ENCODE assay signal across 16 cellular contexts in genomic region chr7:106773228-106773627, GRCh38.
A peak's percentile ranks its signal among the peaks of the same experiment; 100 is the strongest.
DNase-seq lines count a peak whose midpoint lies in the region; ATAC-seq and TF ChIP-seq lines count a peak whose summit lies in the region.
"Had no signal": no experiment of that assay in that cellular context is flagged by ENCODE, and none has a peak within 500 bp of the region (broad histone marks: within the 10 kb centered on the region; RNA-seq: fewer than 3 reads in every experiment).

No MANE protein-coding gene starts in this region.

- no peak for DNase-seq in activated T-cell treated with anti-CD3 and anti-CD28 coated beads, Interleukin-2, amount 50 U/mL, for 72 hours
- DNase-seq in activated T-cell treated with anti-CD3 and anti-CD28 coated beads, Interleukin-2, amount 50 U/mL, for 48 hours: no peak
- no peak for DNase-seq in activated T-helper 1 cell treated with anti-CD3 and anti-CD28 coated beads, Interleukin-12 subunit alpha, Interleukin-12 subunit beta, Interleukin-2, Interleukin-4 antibody, amounts not matched to agents 30 ng/mL and 10 ng/mL and 1 ng/mL, durations not matched to agents 14 hours and 24 hours and 36 hours (ENCODE audit: low spot score)
- peak; percentile 54 for DNase-seq in glomerular visceral epithelial cell (ENCODE audit: extremely low spot score)
- no peak for DNase-seq in left ventricle myocardium inferior
- no peak for DNase-seq in activated gamma-delta T cell (lab: John Stamatoyannopoulos, UW)
- DNase-seq: GF-D8; NCI-H1930; NCI-H526 treated with DMSO at 0.1 percent for 48 hours; OCI-M1; pancreas; SK-N-SH; stimulated activated naive CD4-positive, alpha-beta T cell treated with Interleukin-2 at 50 U/mL for 16 hours had no signal

- no peak for ATAC-seq in activated T-cell treated with anti-CD3 and anti-CD28 coated beads, Interleukin-2, amount 50 U/mL, for 72 hours (replicated peaks in 1 of 2)
- ATAC-seq in stimulated activated memory B cell treated with anti-CD40 and anti-IgM and Interleukin-4, amounts not matched to agents 10 μg/mL and 1 μg/mL and 100 μg/mL, for 72 hours: no peak
- no peak for ATAC-seq in HG03521 (IDR thresholded peaks at IDR 0.05; ENCODE audit: unreplicated experiment)
- ATAC-seq: pancreas had no signal

- no peaks in the 10 kb centered on the region for H3K36me3 ChIP-seq in left ventricle myocardium inferior
- H3K36me3 ChIP-seq: pancreas had no signal

- no peak for TF ChIP-seq CTCF in left ventricle myocardium inferior (IDR thresholded peaks at IDR 0.05; ENCODE audit: borderline replicate concordance)

- no peak overlapping the region for H3K27ac ChIP-seq in left ventricle myocardium inferior (replicated peaks)
- H3K27ac ChIP-seq: pancreas had no signal

- H3K27me3 Mint-ChIP-seq in activated T-cell treated with anti-CD3 and anti-CD28 coated beads, Interleukin-2, amount 50 U/mL, for 72 hours (ENCODE audit: low read depth): no peaks in the 10 kb centered on the region
- H3K27me3 Mint-ChIP-seq in activated T-helper 1 cell treated with anti-CD3 and anti-CD28 coated beads, Interleukin-12 subunit alpha, Interleukin-12 subunit beta, Interleukin-2, Interleukin-4 antibody, amounts not matched to agents 30 ng/mL and 10 ng/mL and 1 ng/mL, durations not matched to agents 14 hours and 24 hours and 36 hours (ENCODE audit: insufficient read depth): no peaks in the 10 kb centered on the region
- H3K27me3 Mint-ChIP-seq in stimulated activated memory B cell treated with anti-CD40 and anti-IgM and Interleukin-4, amounts not matched to agents 10 μg/mL and 1 μg/mL and 100 μg/mL, for 72 hours: no peaks in the 10 kb centered on the region

- H3K27me3 ChIP-seq in left ventricle myocardium inferior (ENCODE audit: low read depth): no peaks in the 10 kb centered on the region
- H3K27me3 ChIP-seq: pancreas had no signal

- peaks cover 71% of the 10 kb centered on the region for H3K4me1 Mint-ChIP-seq in activated T-cell treated with anti-CD3 and anti-CD28 coated beads, Interleukin-2, amount 50 U/mL, for 72 hours (ENCODE audit: low read depth)
- peaks cover 58% of the 10 kb centered on the region for H3K4me1 Mint-ChIP-seq in activated T-helper 1 cell treated with anti-CD3 and anti-CD28 coated beads, Interleukin-12 subunit alpha, Interleukin-12 subunit beta, Interleukin-2, Interleukin-4 antibody, amounts not matched to agents 30 ng/mL and 10 ng/mL and 1 ng/mL, durations not matched to agents 14 hours and 24 hours and 36 hours (ENCODE audit: low read depth)
- peaks cover 28% of the 10 kb centered on the region for H3K4me1 Mint-ChIP-seq in stimulated activated memory B cell treated with anti-CD40 and anti-IgM and Interleukin-4, amounts not matched to agents 10 μg/mL and 1 μg/mL and 100 μg/mL, for 72 hours
- H3K4me1 Mint-ChIP-seq: brain had no signal

- no peak overlapping the region for H3K4me3 ChIP-seq in left ventricle myocardium inferior
- H3K4me3 ChIP-seq: pancreas had no signal

- H3K9me3 ChIP-seq in left ventricle myocardium inferior (replicated peaks): no peaks in the 10 kb centered on the region
- H3K9me3 ChIP-seq: pancreas, SK-N-SH had no signal

- no peaks in the 10 kb centered on the region for H3K4me1 ChIP-seq in left ventricle myocardium inferior
- H3K4me1 ChIP-seq: pancreas had no signal

- intact Hi-C loops in activated T-helper 1 cell treated with anti-CD3 and anti-CD28 coated beads, Interleukin-12 subunit alpha, Interleukin-12 subunit beta, Interleukin-2, Interleukin-4 antibody, amounts not matched to agents 30 ng/mL and 10 ng/mL and 1 ng/mL, durations not matched to agents 14 hours and 24 hours and 36 hours (cut with micrococcal nuclease): loop anchor here (2.0 to 10.0 kb wide), 4 partner anchors 36 to 1102 kb away; no protein-coding TSS in a partner anchor
- intact Hi-C loops in left ventricle myocardium inferior (cut with micrococcal nuclease): no loop called here

- H3K36me3 Mint-ChIP-seq in activated T-cell treated with anti-CD3 and anti-CD28 coated beads, Interleukin-2, amount 50 U/mL, for 72 hours (ENCODE audit: insufficient read depth in 2 of 2): peaks cover 7 to 13% of the 10 kb centered on the region in 2 donors
- H3K36me3 Mint-ChIP-seq in activated T-helper 1 cell treated with anti-CD3 and anti-CD28 coated beads, Interleukin-12 subunit alpha, Interleukin-12 subunit beta, Interleukin-2, Interleukin-4 antibody, amounts not matched to agents 30 ng/mL and 10 ng/mL and 1 ng/mL, durations not matched to agents 14 hours and 24 hours and 36 hours (ENCODE audit: low read depth): peaks cover 12% of the 10 kb centered on the region
- peaks cover 8% of the 10 kb centered on the region for H3K36me3 Mint-ChIP-seq in stimulated activated memory B cell treated with anti-CD40 and anti-IgM and Interleukin-4, amounts not matched to agents 10 μg/mL and 1 μg/mL and 100 μg/mL, for 72 hours
- H3K36me3 Mint-ChIP-seq: brain had no signal

- peak overlapping the region in 1 of 2 donors; percentile 23 for H3K4me3 Mint-ChIP-seq in activated T-cell treated with anti-CD3 and anti-CD28 coated beads, Interleukin-2, amount 50 U/mL, for 72 hours
- H3K4me3 Mint-ChIP-seq in activated T-helper 1 cell treated with anti-CD3 and anti-CD28 coated beads, Interleukin-12 subunit alpha, Interleukin-12 subunit beta, Interleukin-2, Interleukin-4 antibody, amounts not matched to agents 30 ng/mL and 10 ng/mL and 1 ng/mL, durations not matched to agents 14 hours and 24 hours and 36 hours: no peak overlapping the region
- no peak overlapping the region for H3K4me3 Mint-ChIP-seq in stimulated activated memory B cell treated with anti-CD40 and anti-IgM and Interleukin-4, amounts not matched to agents 10 μg/mL and 1 μg/mL and 100 μg/mL, for 72 hours
- H3K4me3 Mint-ChIP-seq: brain had no signal

- peak overlapping the region; percentile 66 for H3K27ac Mint-ChIP-seq in activated T-cell treated with anti-CD3 and anti-CD28 coated beads, Interleukin-2, amount 50 U/mL, for 72 hours
- peak overlapping the region; percentile 87 for H3K27ac Mint-ChIP-seq in activated T-helper 1 cell treated with anti-CD3 and anti-CD28 coated beads, Interleukin-12 subunit alpha, Interleukin-12 subunit beta, Interleukin-2, Interleukin-4 antibody, amounts not matched to agents 30 ng/mL and 10 ng/mL and 1 ng/mL, durations not matched to agents 14 hours and 24 hours and 36 hours
- H3K27ac Mint-ChIP-seq in stimulated activated memory B cell treated with anti-CD40 and anti-IgM and Interleukin-4, amounts not matched to agents 10 μg/mL and 1 μg/mL and 100 μg/mL, for 72 hours: peak overlapping the region; percentile 81
- H3K27ac Mint-ChIP-seq: brain had no signal

- peaks cover 8 to 10% of the 10 kb centered on the region in 2 donors for H3K9me3 Mint-ChIP-seq in activated T-cell treated with anti-CD3 and anti-CD28 coated beads, Interleukin-2, amount 50 U/mL, for 72 hours
- peaks cover 23% of the 10 kb centered on the region for H3K9me3 Mint-ChIP-seq in activated T-helper 1 cell treated with anti-CD3 and anti-CD28 coated beads, Interleukin-12 subunit alpha, Interleukin-12 subunit beta, Interleukin-2, Interleukin-4 antibody, amounts not matched to agents 30 ng/mL and 10 ng/mL and 1 ng/mL, durations not matched to agents 14 hours and 24 hours and 36 hours
- peaks cover 7% of the 10 kb centered on the region for H3K9me3 Mint-ChIP-seq in stimulated activated memory B cell treated with anti-CD40 and anti-IgM and Interleukin-4, amounts not matched to agents 10 μg/mL and 1 μg/mL and 100 μg/mL, for 72 hours
- H3K9me3 Mint-ChIP-seq: brain had no signal
